In the genomic region with DNA sequence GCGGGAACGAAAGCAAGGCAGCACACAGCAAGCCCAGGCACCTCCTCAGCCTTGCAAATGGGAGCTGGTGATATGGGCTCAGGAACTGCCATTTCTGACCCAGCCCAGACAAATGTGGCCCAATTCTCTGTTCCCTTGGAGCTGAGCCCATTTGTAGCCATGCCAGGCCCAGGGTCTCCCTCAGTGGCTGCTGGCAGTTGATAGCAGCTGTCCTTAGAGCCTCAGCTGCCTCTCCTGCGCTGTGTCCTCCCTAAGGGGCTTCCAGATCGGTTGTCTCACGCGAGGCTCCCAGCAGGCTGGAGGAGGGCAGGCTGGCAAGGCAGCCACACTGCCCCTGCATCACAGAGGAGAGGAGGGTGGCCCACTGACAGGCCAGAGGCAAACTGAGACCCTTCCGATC, we compare ENCODE assay signal across 27 cellular contexts.
"Had no signal": no experiment of that assay in that cellular context is flagged by ENCODE, and none has a peak within 500 bp of the region (broad histone marks: within the 10 kb centered on the region; RNA-seq: fewer than 3 reads in every experiment).

No MANE protein-coding gene starts in this region.

- H3K27ac ChIP-seq: ascending aorta, cardiac muscle cell, SJSA1 had no signal

- H3K4me2 ChIP-seq: SK-N-SH had no signal

- H3K9me3 ChIP-seq: ascending aorta, SJSA1, SK-N-SH had no signal

- H3K27me3 Mint-ChIP-seq: activated CD4-positive, alpha-beta T cell treated with anti-CD3 and anti-CD28 coated beads, Interleukin-2, amount 10 ng/mL, durations not matched to agents 24 days and 14 days; activated CD8-positive, alpha-beta T cell treated with anti-CD3 and anti-CD28 coated beads for 36 hours; activated naive CD8-positive, alpha-beta T cell treated with anti-CD3 and anti-CD28 coated beads for 36 hours had no signal

- H3K9me3 Mint-ChIP-seq: activated CD4-positive, alpha-beta T cell treated with anti-CD3 and anti-CD28 coated beads, Interleukin-2, amount 10 ng/mL, durations not matched to agents 24 days and 14 days; activated CD8-positive, alpha-beta T cell treated with anti-CD3 and anti-CD28 coated beads for 36 hours; activated naive CD8-positive, alpha-beta T cell treated with anti-CD3 and anti-CD28 coated beads for 36 hours; central memory CD8-positive, alpha-beta T cell; T-helper 1 cell treated with Interleukin-12 subunit alpha and Interleukin-12 subunit beta and Interleukin-4 antibody, amounts not matched to agents 30 μg/mL and 1 μg/mL, for 36 hours; T-helper 2 cell treated with Interferon-gamma antibody and Interleukin-4, amounts not matched to agents 5 μg/mL and 100 μg/mL, for 36 hours had no signal

- H3K4me3 Mint-ChIP-seq: activated CD4-positive, alpha-beta T cell treated with anti-CD3 and anti-CD28 coated beads, Interleukin-2, amount 10 ng/mL, durations not matched to agents 24 days and 14 days; activated CD8-positive, alpha-beta T cell treated with anti-CD3 and anti-CD28 coated beads for 36 hours; activated naive CD8-positive, alpha-beta T cell treated with anti-CD3 and anti-CD28 coated beads for 36 hours; activated T-cell treated with anti-CD3 and anti-CD28 coated beads, Interleukin-2, amount 50 U/mL, for 72 hours; activated T-helper 17 cell treated with anti-CD3 and anti-CD28 coated beads, Interleukin-2, amount 50 U/mL, for 72 hours; central memory CD8-positive, alpha-beta T cell; T-helper 1 cell treated with Interleukin-12 subunit alpha and Interleukin-12 subunit beta and Interleukin-4 antibody, amounts not matched to agents 30 μg/mL and 1 μg/mL, for 36 hours; T-helper 2 cell treated with Interferon-gamma antibody and Interleukin-4, amounts not matched to agents 5 μg/mL and 100 μg/mL, for 36 hours had no signal

- DNase-seq: activated CD4-positive, alpha-beta T cell treated with anti-CD3 and anti-CD28 coated beads, Interleukin-2, amount 10 ng/mL, durations not matched to agents 24 days and 14 days; activated CD4-positive, alpha-beta T cell treated with anti-CD3 and anti-CD28 coated beads, Interleukin-2, amount 50 U/mL, for 4 hours; activated CD8-positive, alpha-beta T cell treated with anti-CD3 and anti-CD28 coated beads for 36 hours; activated effector memory CD4-positive, alpha-beta T cell treated with anti-CD3 and anti-CD28 coated beads, Interleukin-2, amount 50 U/mL, for 16 hours; activated naive CD4-positive, alpha-beta T cell; activated naive CD4-positive, alpha-beta T cell treated with anti-CD3 and anti-CD28 coated beads, Interleukin-2, amount 50 U/mL, for 16 hours; activated naive CD8-positive, alpha-beta T cell treated with anti-CD3 and anti-CD28 coated beads for 36 hours; activated T-cell treated with anti-CD3 and anti-CD28 coated beads, Interleukin-2, amount 50 U/mL, for 1 hour; activated T-cell treated with anti-CD3 and anti-CD28 coated beads, Interleukin-2, amount 50 U/mL, for 72 hours; amniotic stem cell; Karpas-422; NCI-H1105; NCI-H1417 treated with DMSO at 0.1 percent for 48 hours; NCI-H187 treated with DMSO at 0.1 percent for 48 hours; NCI-H2081; NCI-H345; NCI-H524 treated with DMSO at 0.1 percent for 48 hours; SHP77; SK-N-SH had no signal

- H3K27me3 ChIP-seq: ascending aorta, SJSA1 had no signal

- H3K36me3 ChIP-seq: ascending aorta, cardiac muscle cell, SJSA1 had no signal

- H3K4me1 Mint-ChIP-seq: activated CD4-positive, alpha-beta T cell treated with anti-CD3 and anti-CD28 coated beads, Interleukin-2, amount 10 ng/mL, durations not matched to agents 24 days and 14 days; activated naive CD8-positive, alpha-beta T cell treated with anti-CD3 and anti-CD28 coated beads for 36 hours; activated T-helper 17 cell treated with anti-CD3 and anti-CD28 coated beads, Interleukin-2, amount 50 U/mL, for 72 hours; central memory CD8-positive, alpha-beta T cell had no signal

- H3K36me3 Mint-ChIP-seq: activated naive CD8-positive, alpha-beta T cell treated with anti-CD3 and anti-CD28 coated beads for 36 hours had no signal

- ATAC-seq: activated CD8-positive, alpha-beta T cell treated with anti-CD3 and anti-CD28 coated beads for 36 hours; activated T-cell treated with anti-CD3 and anti-CD28 coated beads, Interleukin-2, amount 50 U/mL, for 72 hours; activated T-helper 17 cell treated with anti-CD3 and anti-CD28 coated beads, Interleukin-2, amount 50 U/mL, for 72 hours; Panc1 had no signal

- H3K4me3 ChIP-seq: ascending aorta, cardiac muscle cell, SJSA1 had no signal

- H3K9ac ChIP-seq: SK-N-SH had no signal

- H3K27ac Mint-ChIP-seq: activated CD4-positive, alpha-beta T cell treated with anti-CD3 and anti-CD28 coated beads, Interleukin-2, amount 10 ng/mL, durations not matched to agents 24 days and 14 days; activated CD8-positive, alpha-beta T cell treated with anti-CD3 and anti-CD28 coated beads for 36 hours; activated naive CD8-positive, alpha-beta T cell treated with anti-CD3 and anti-CD28 coated beads for 36 hours; activated T-cell treated with anti-CD3 and anti-CD28 coated beads, Interleukin-2, amount 50 U/mL, for 72 hours; activated T-helper 17 cell treated with anti-CD3 and anti-CD28 coated beads, Interleukin-2, amount 50 U/mL, for 72 hours; T-helper 1 cell treated with Interleukin-12 subunit alpha and Interleukin-12 subunit beta and Interleukin-4 antibody, amounts not matched to agents 30 μg/mL and 1 μg/mL, for 36 hours; T-helper 2 cell treated with Interferon-gamma antibody and Interleukin-4, amounts not matched to agents 5 μg/mL and 100 μg/mL, for 36 hours had no signal
